In genomic region chr12:107131832-107132616, GRCh38 we compare ENCODE assay signal across 9 cellular contexts. TPM values are rescaled to one million over a fixed set of nuclear protein-coding genes. Genes with fewer than 3 reads are reported as not detected.
DNase-seq lines count a peak whose midpoint lies in the region; ATAC-seq and TF ChIP-seq lines count a peak whose summit lies in the region.
"Had no signal": no experiment of that assay in that cellular context is flagged by ENCODE, and none has a peak within 500 bp of the region (broad histone marks: within the 10 kb centered on the region; RNA-seq: fewer than 3 reads in every experiment).

No MANE protein-coding gene starts in this region.

- POLR2A ChIA-PET in Panc1 (lab: Charles Lee): no interaction called here

- H3K36me3 ChIP-seq in Panc1 (ENCODE audit: control insufficient read depth, insufficient read depth, low read length): no peaks in the 10 kb centered on the region
- H3K36me3 ChIP-seq in upper lobe of left lung: no peaks in the 10 kb centered on the region
- H3K36me3 ChIP-seq: BLaER1 treated with 17β-estradiol and CSF1 and Interleukin-3, amounts not matched to agents 10 nM and 100 nM had no signal

- in situ Hi-C loops in Panc1 (cut with HindIII; ENCODE audit: low pct_unique_long_range_greater_than_20kb, low sequenced_read_pairs): no loop called here

- no peaks in the 10 kb centered on the region for H3K4me1 ChIP-seq in Panc1 (ENCODE audit: control insufficient read depth, insufficient read depth, low read length)
- no peaks in the 10 kb centered on the region for H3K4me1 ChIP-seq in upper lobe of left lung

- TF ChIP-seq EP300 in upper lobe of left lung (IDR thresholded peaks at IDR 0.05): no peak

- ATAC-seq in Panc1 (peak; percentile 82), upper lobe of left lung (ENCODE audit: low FRiP score in 2 of 2) (peak in 1 of 2 donors; percentile 76), GM18502 (IDR thresholded peaks at IDR 0.05; ENCODE audit: poor library complexity, unreplicated experiment) (no peak)

- no peak overlapping the region for H3K27ac ChIP-seq in Panc1 (ENCODE audit: low read length)
- no peak overlapping the region for H3K27ac ChIP-seq in upper lobe of left lung
- H3K27ac ChIP-seq: BLaER1 treated with 17β-estradiol and CSF1 and Interleukin-3, amounts not matched to agents 10 nM and 100 nM had no signal

- H3K4me3 ChIP-seq in LNCaP clone FGC (ENCODE audit: low read depth, low read length): no peak overlapping the region
- no peak overlapping the region for H3K4me3 ChIP-seq in Panc1 (ENCODE audit: low read depth in 2 of 2, low read length in 2 of 2)
- H3K4me3 ChIP-seq in choroid plexus epithelial cell (ENCODE audit: low read depth, low read length): no peak overlapping the region
- H3K4me3 ChIP-seq in upper lobe of left lung: no peak overlapping the region
- H3K4me3 ChIP-seq: BLaER1 treated with 17β-estradiol and CSF1 and Interleukin-3, amounts not matched to agents 10 nM and 100 nM had no signal

- H3K27me3 ChIP-seq in Panc1 (ENCODE audit: control insufficient read depth, insufficient read depth, low read length): no peaks in the 10 kb centered on the region
- peaks cover 0 to 2% (median 0%) of the 10 kb centered on the region in 4 donors for H3K27me3 ChIP-seq in upper lobe of left lung
- H3K27me3 ChIP-seq: BLaER1 treated with 17β-estradiol and CSF1 and Interleukin-3, amounts not matched to agents 10 nM and 100 nM had no signal

- 29% methylated on average over 10 of the region's 10 CpGs for WGBS in upper lobe of left lung, 2 donors

- no peak for TF ChIP-seq POLR2A in upper lobe of left lung (IDR thresholded peaks at IDR 0.05)

- no TSS peak for BruUV-seq in Panc1 (replicated peaks; lab: Mats Ljungman, UMichigan)

- H3K9me3 ChIP-seq in Panc1 (ENCODE audit: control insufficient read depth, insufficient read depth, low read depth, low read length): no peaks in the 10 kb centered on the region
- no peaks in the 10 kb centered on the region for H3K9me3 ChIP-seq in upper lobe of left lung
- H3K9me3 ChIP-seq: BLaER1 treated with 17β-estradiol and CSF1 and Interleukin-3, amounts not matched to agents 10 nM and 100 nM had no signal

- intact Hi-C loops in Panc1 (cut with micrococcal nuclease; ENCODE audit: unreplicated experiment): loop anchor here (1.0 to 2.0 kb wide), 2 partner anchors 270 to 475 kb away; no protein-coding TSS in a partner anchor

- DNase-seq in SIG-M5 treated with dmso at 0.1 percent for 504 hours (lab: John Stamatoyannopoulos, UW; ENCODE audit: unreplicated experiment): peak; percentile 35
- no peak for DNase-seq in SIG-M5 (lab: John Stamatoyannopoulos, UW)
- peak; percentile 32 for DNase-seq in LNCaP clone FGC (ENCODE audit: low read depth)
- peak; percentile 25 for DNase-seq in Panc1 (ENCODE audit: low read depth, low spot score)
- peak; percentile 79 for DNase-seq in choroid plexus epithelial cell (ENCODE audit: low read depth)
- peak; percentile 77 for DNase-seq in kidney tubule cell (ENCODE audit: low spot score)
- DNase-seq in upper lobe of left lung: no peak

- peak; percentile 88 for TF ChIP-seq CTCF in LNCaP clone FGC (IDR thresholded peaks at IDR 0.05; ENCODE audit: control insufficient read depth, extremely low read depth, insufficient read depth)
- peak; percentile 83 for TF ChIP-seq CTCF in Panc1 (IDR thresholded peaks at IDR 0.05)
- TF ChIP-seq CTCF in choroid plexus epithelial cell (conservative IDR thresholded peaks at IDR 0.05; ENCODE audit: low read depth, low read length): peak; percentile 82
- peak; percentile 34 to 78 (median 68) for TF ChIP-seq CTCF in upper lobe of left lung (IDR thresholded peaks at IDR 0.05)

- CTCF ChIA-PET in Panc1 (lab: Charles Lee): interaction anchor here (0.6 to 1.8 kb wide), 10 partner anchors 33 to 541 kb away, joined by 3 to 13 read pairs (median 4); no protein-coding TSS in a partner anchor

RNA-seq across cellular contexts. Expression of gene CRY1, which starts 38.7 kb away (rescaled TPM):
- total RNA-seq in Panc1 (2021; ENCODE audit: unreplicated experiment) (43.8 TPM), upper lobe of left lung (10 to 100 TPM; 16.6 to 56.6 (median 42.0) TPM)
- 17.4 TPM for polyA plus RNA-seq in Panc1 (2012; ENCODE audit: insufficient read length)

Comparison
In these comparisons a context has a peak if more than half of its experiments do, and no peak if none do; other contexts are left out.
1. DNase-seq: peak in SIG-M5 treated with dmso at 0.1 percent for 504 hours (single experiment), LNCaP clone FGC (single experiment), Panc1 (single experiment), choroid plexus epithelial cell (single experiment) and kidney tubule cell (single experiment); none in SIG-M5 (single experiment) and upper lobe of left lung (0 of 2).
2. Peak in every context shown above with its lines, with median percentiles within 50 percentile points of each other: CTCF ChIP-seq.